Comparison of ENCODE assay signal across 20 cellular contexts in the genomic region with DNA sequence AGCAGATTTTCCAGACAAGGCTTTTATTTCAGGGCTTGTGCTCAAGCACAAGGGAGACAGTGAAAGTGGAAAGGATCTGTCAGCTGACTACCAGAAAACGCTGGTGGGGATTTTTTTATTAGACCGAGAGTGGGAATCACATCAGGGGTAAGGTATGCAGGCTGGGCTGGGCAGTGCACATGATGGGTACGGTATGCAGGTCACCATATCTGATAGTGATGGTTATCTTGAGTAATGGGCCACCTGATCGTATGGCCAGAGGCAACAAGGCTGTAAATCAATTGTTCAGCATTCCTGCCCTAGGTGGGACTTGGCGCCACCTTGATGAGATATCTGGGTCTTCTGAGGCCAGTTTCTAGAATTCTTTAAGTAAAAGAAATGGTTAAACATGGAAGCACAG. TPM values are rescaled to one million over a fixed set of nuclear protein-coding genes. Genes with fewer than 3 reads are reported as not detected.
A peak's percentile ranks its signal among the peaks of the same experiment; 100 is the strongest.
DNase-seq lines count a peak whose midpoint lies in the region; ATAC-seq and TF ChIP-seq lines count a peak whose summit lies in the region.
"Had no signal": no experiment of that assay in that cellular context is flagged by ENCODE, and none has a peak within 500 bp of the region (broad histone marks: within the 10 kb centered on the region; RNA-seq: fewer than 3 reads in every experiment).

No MANE protein-coding gene starts in this region.

- CTCF ChIA-PET in GM10248 (lab: Yijun Ruan, JAX), result interaction anchor here (1.2 kb wide), 1 partner anchor 26 kb away, joined by 3 read pairs; no protein-coding TSS in a partner anchor
- CTCF ChIA-PET in activated CD8-positive, alpha-beta T cell treated with anti-CD3 and anti-CD28 coated beads for 36 hours (lab: Charles Lee), result no interaction called here

- H4K91ac ChIP-seq in trophoblast cell (ENCODE audit: low read depth, low read length), result no peak overlapping the region

- H3K18ac ChIP-seq in trophoblast cell (ENCODE audit: low read length), result no peak overlapping the region

- no peak overlapping the region for H3K9ac ChIP-seq in trophoblast cell (ENCODE audit: low read length)
- H3K9ac ChIP-seq: BLaER1 had no signal

- H3K36me3 Mint-ChIP-seq in activated CD8-positive, alpha-beta T cell treated with anti-CD3 and anti-CD28 coated beads for 36 hours (ENCODE audit: low read depth), result no peaks in the 10 kb centered on the region
- H3K36me3 Mint-ChIP-seq: CD8-positive, alpha-beta T cell had no signal

- no peaks in the 10 kb centered on the region for H3K9me3 ChIP-seq in hepatocyte (ENCODE audit: low read depth)
- no peaks in the 10 kb centered on the region for H3K9me3 ChIP-seq in trophoblast cell (ENCODE audit: insufficient read depth, low read depth, low read length)
- H3K9me3 ChIP-seq in esophagus muscularis mucosa, result no peaks in the 10 kb centered on the region
- H3K9me3 ChIP-seq: BLaER1 had no signal

- DNase-seq in A172 (ENCODE audit: low spot score) (peak; percentile 79), M059J (ENCODE audit: low read depth) (peak; percentile 71), hepatocyte (ENCODE audit: low spot score) (peak; percentile 60), trophoblast cell (peak; percentile 75 to 82), esophagus muscularis mucosa (ENCODE audit: extremely low spot score) (no peak), GM10248 (ENCODE audit: extremely low spot score) (no peak), SKM-1 treated with dmso at 0.1 percent for 144 hours (lab: John Stamatoyannopoulos, UW; ENCODE audit: unreplicated experiment) (no peak)
- no peak for DNase-seq in activated CD8-positive, alpha-beta T cell treated with anti-CD3 and anti-CD28 coated beads for 36 hours
- DNase-seq: 8988T; CD8-positive, alpha-beta T cell; DND-41; GOT3; KBM-7; NCI-H1092; NCI-H146; NCI-H2081; NCI-H524 had no signal

- ATAC-seq in activated CD8-positive, alpha-beta T cell treated with anti-CD3 and anti-CD28 coated beads for 36 hours, result no peak
- ATAC-seq: CD8-positive, alpha-beta T cell; Panc1; Right ventricle myocardium inferior had no signal

- no peaks in the 10 kb centered on the region for H3K9me3 Mint-ChIP-seq in activated CD8-positive, alpha-beta T cell treated with anti-CD3 and anti-CD28 coated beads for 36 hours
- H3K9me3 Mint-ChIP-seq: CD8-positive, alpha-beta T cell had no signal

- H2AFZ ChIP-seq in hepatocyte, result no peak overlapping the region
- H2AFZ ChIP-seq in trophoblast cell (ENCODE audit: insufficient read depth, low read length, poor library complexity), result no peak overlapping the region

- H4K12ac ChIP-seq in trophoblast cell (ENCODE audit: low read depth, low read length), result no peak overlapping the region

- H3K27me3 Mint-ChIP-seq in activated CD8-positive, alpha-beta T cell treated with anti-CD3 and anti-CD28 coated beads for 36 hours, result peaks cover under 1% of the 10 kb centered on the region

- intact Hi-C loops in esophagus muscularis mucosa (cut with DNase I), result no loop called here
- intact Hi-C loops in activated CD8-positive, alpha-beta T cell treated with anti-CD3 and anti-CD28 coated beads for 36 hours (cut with micrococcal nuclease), result no loop called here

- no peak for TF ChIP-seq EP300 in esophagus muscularis mucosa (IDR thresholded peaks at IDR 0.05)

- H3K79me2 ChIP-seq in hepatocyte (no peaks in the 10 kb centered on the region), trophoblast cell (ENCODE audit: control insufficient read depth, insufficient read depth, low read length, poor library complexity) (no peaks in the 10 kb centered on the region)

- WGBS in hepatocyte (ENCODE audit: low lambda C conversion rate, missing lambda C conversion rate), result 40% methylated on average over 5 of the region's 5 CpGs
- no CpG with 5 or more reads among the region's 5 CpGs for WGBS in trophoblast cell (ENCODE audit: extremely low coverage, insufficient coverage, insufficient read length)
- whole genome bisulfite sequencing in esophagus muscularis mucosa, result 87% methylated on average over 5 of the region's 5 CpGs

- H2AK5ac ChIP-seq in trophoblast cell (ENCODE audit: low read length), result no peak overlapping the region

- peaks cover 8% of the 10 kb centered on the region for H3K4me1 Mint-ChIP-seq in activated CD8-positive, alpha-beta T cell treated with anti-CD3 and anti-CD28 coated beads for 36 hours (ENCODE audit: low read depth)

- H3K4me1 ChIP-seq in hepatocyte (ENCODE audit: insufficient read depth) (no peaks in the 10 kb centered on the region), trophoblast cell (ENCODE audit: control insufficient read depth in 1 of 2, insufficient read depth in 2 of 2, low read length in 2 of 2) (peaks cover 10 to 20% of the 10 kb centered on the region in 2 experiments), esophagus muscularis mucosa (peaks cover 0 to 3% (median under 1%) of the 10 kb centered on the region in 4 donors)
- H3K4me1 ChIP-seq: BLaER1 had no signal

- H3K36me3 ChIP-seq in hepatocyte (replicated peaks; ENCODE audit: insufficient read depth, low read depth) (no peaks in the 10 kb centered on the region), trophoblast cell (ENCODE audit: control insufficient read depth in 1 of 2, insufficient read depth in 2 of 2, low read length in 2 of 2) (no peaks in the 10 kb centered on the region), esophagus muscularis mucosa (no peaks in the 10 kb centered on the region)
- H3K36me3 ChIP-seq: BLaER1 had no signal

- H2BK12ac ChIP-seq in trophoblast cell (ENCODE audit: low read length), result no peak overlapping the region

- peak overlapping the region; percentile 91 for H2BK120ac ChIP-seq in trophoblast cell (ENCODE audit: insufficient read depth, low read length, poor library complexity)

- H4K8ac ChIP-seq in trophoblast cell (ENCODE audit: low read depth, low read length), result no peak overlapping the region

- no peak overlapping the region for H3K4me3 ChIP-seq in hepatocyte
- no peak overlapping the region for H3K4me3 ChIP-seq in trophoblast cell (ENCODE audit: low read depth, low read length)
- no peak overlapping the region for H3K4me3 ChIP-seq in esophagus muscularis mucosa
- H3K4me3 ChIP-seq: BLaER1 had no signal

- H3K27me3 ChIP-seq in hepatocyte (no peaks in the 10 kb centered on the region), trophoblast cell (ENCODE audit: insufficient read depth, low read length) (no peaks in the 10 kb centered on the region), esophagus muscularis mucosa (no peaks in the 10 kb centered on the region)
- H3K27me3 ChIP-seq: BLaER1 had no signal

- no peaks in the 10 kb centered on the region for H3K9me2 ChIP-seq in hepatocyte (replicated peaks; ENCODE audit: insufficient read depth)

- TF ChIP-seq CTCF in hepatocyte (IDR thresholded peaks at IDR 0.05; ENCODE audit: poor library complexity), result no peak
- TF ChIP-seq CTCF in esophagus muscularis mucosa (IDR thresholded peaks at IDR 0.05), result no peak
- no peak for TF ChIP-seq CTCF in GM10248 (IDR thresholded peaks at IDR 0.05; ENCODE audit: control extremely low read depth, extremely low read depth, low read depth, missing control alignments)
- TF ChIP-seq CTCF in activated CD8-positive, alpha-beta T cell treated with anti-CD3 and anti-CD28 coated beads for 36 hours (IDR thresholded peaks at IDR 0.05), result no peak

- peak overlapping the region; percentile 86 for H3K27ac ChIP-seq in hepatocyte
- peak overlapping the region; percentile 79 for H3K27ac ChIP-seq in trophoblast cell (ENCODE audit: low read depth, low read length)
- H3K27ac ChIP-seq in esophagus muscularis mucosa (replicated peaks in 1 of 4), result no peak overlapping the region
- H3K27ac ChIP-seq: BLaER1 had no signal

- H3K79me1 ChIP-seq in trophoblast cell (ENCODE audit: low read length), result peaks cover 13% of the 10 kb centered on the region

- no peak overlapping the region for H3K4ac ChIP-seq in trophoblast cell (ENCODE audit: low read depth, low read length)

- peak overlapping the region; percentile 76 for H2BK5ac ChIP-seq in trophoblast cell (ENCODE audit: low read depth, low read length, poor library complexity)

- no peak for TF ChIP-seq POLR2A in esophagus muscularis mucosa (IDR thresholded peaks at IDR 0.05; ENCODE audit: low read depth)

- H3K23ac ChIP-seq in trophoblast cell (ENCODE audit: low read length), result no peak overlapping the region

- no peak overlapping the region for H3K4me3 Mint-ChIP-seq in activated CD8-positive, alpha-beta T cell treated with anti-CD3 and anti-CD28 coated beads for 36 hours
- H3K4me3 Mint-ChIP-seq: CD8-positive, alpha-beta T cell had no signal

- no peaks in the 10 kb centered on the region for H4K20me1 ChIP-seq in hepatocyte (ENCODE audit: insufficient read depth, poor library complexity, severe bottlenecking)
- H4K20me1 ChIP-seq: BLaER1 had no signal

- H3K14ac ChIP-seq in trophoblast cell (ENCODE audit: low read length), result no peak overlapping the region

- no peak overlapping the region for H3K4me2 ChIP-seq in hepatocyte
- H3K4me2 ChIP-seq in trophoblast cell (ENCODE audit: low read length), result no peak overlapping the region
- H3K4me2 ChIP-seq: BLaER1 had no signal

- POLR2A ChIA-PET in GM10248 (lab: Yijun Ruan, JAX), result no interaction called here
- POLR2A ChIA-PET in activated CD8-positive, alpha-beta T cell treated with anti-CD3 and anti-CD28 coated beads for 36 hours (lab: Charles Lee), result no interaction called here

- H3K27ac Mint-ChIP-seq in activated CD8-positive, alpha-beta T cell treated with anti-CD3 and anti-CD28 coated beads for 36 hours, result no peak overlapping the region
- H3K27ac Mint-ChIP-seq: CD8-positive, alpha-beta T cell had no signal

RNA-seq across cellular contexts. Expression of gene PIAS1, which starts 36.9 kb away (rescaled TPM):
- 6.8 and 12.4 TPM in 2 replicates for total RNA-seq in A172 (2014; rRNA removed; shearing (Covaris generic))
- total RNA-seq in M059J (2014; rRNA removed; shearing (Covaris generic)), result 35.6 and 42.1 TPM in 2 replicates
- total RNA-seq in hepatocyte (22.6 and 31.3 TPM in 2 replicates), esophagus muscularis mucosa (10 to 100 TPM; 26.2 to 68.4 (median 53.1) TPM)
- polyA plus RNA-seq in hepatocyte, result 45.4 and 66.8 TPM in 2 replicates
- polyA plus RNA-seq in trophoblast cell (2013), result 50.5 and 52.4 TPM in 2 replicates
- 10 to 100 TPM; 26.0 to 29.8 TPM for total RNA-seq in activated CD8-positive, alpha-beta T cell treated with anti-CD3 and anti-CD28 coated beads for 36 hours

Comparison
In these comparisons a context has a peak if more than half of its experiments do, and no peak if none do; other contexts are left out.
1. DNase-seq: peak in A172 (single experiment), M059J (single experiment), hepatocyte (single experiment) and trophoblast cell (2 of 2); none in esophagus muscularis mucosa (single experiment), GM10248 (single experiment), SKM-1 treated with dmso at 0.1 percent for 144 hours (single experiment) and activated CD8-positive, alpha-beta T cell treated with anti-CD3 and anti-CD28 coated beads for 36 hours (single experiment).
2. H3K27ac ChIP-seq: peak in hepatocyte (single experiment) and trophoblast cell (single experiment); none in esophagus muscularis mucosa (0 of 4).